Comparison of ENCODE assay signal across 9 cellular contexts in the genomic region with DNA sequence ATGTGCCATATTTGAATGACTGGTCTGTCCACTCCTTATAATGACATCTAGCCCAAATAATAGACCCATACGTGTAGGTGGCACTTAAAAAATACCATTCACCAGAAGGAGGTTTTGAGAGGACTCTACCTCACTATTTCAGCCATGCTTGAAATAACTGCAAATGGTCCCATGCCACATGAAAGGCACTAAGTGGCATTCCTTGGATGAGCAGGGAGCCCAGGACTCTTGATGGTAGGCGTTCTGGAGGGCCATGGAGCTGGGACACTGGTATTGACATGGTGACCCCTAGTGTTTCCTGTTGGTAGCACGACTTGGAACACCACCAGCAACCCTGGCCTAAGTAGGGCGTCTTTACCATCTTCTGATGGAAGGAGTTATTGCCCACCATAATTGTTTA.
A peak's percentile ranks its signal among the peaks of the same experiment; 100 is the strongest.
DNase-seq lines count a peak whose midpoint lies in the region; ATAC-seq and TF ChIP-seq lines count a peak whose summit lies in the region.
"Had no signal": no experiment of that assay in that cellular context is flagged by ENCODE, and none has a peak within 500 bp of the region (broad histone marks: within the 10 kb centered on the region; RNA-seq: fewer than 3 reads in every experiment).

No MANE protein-coding gene starts in this region.

- peak; percentile 61 to 65 for TF ChIP-seq CTCF in tibial artery (IDR thresholded peaks at IDR 0.05)

- intact Hi-C loops in left colon (cut with DNase I, micrococcal nuclease), result loop anchor here in 1 of 2 donors (5.0 to 10.0 kb wide), 2 partner anchors 362 to 694 kb away; no protein-coding TSS in a partner anchor
- intact Hi-C loops in tibial artery (cut with DNase I; ENCODE audit: low total_unique reads), result loop anchor here (10.0 kb wide), 1 partner anchor 692 kb away; no protein-coding TSS in a partner anchor

- H3K4me3 ChIP-seq in tibial artery, result no peak overlapping the region
- H3K4me3 ChIP-seq: skin epidermis had no signal

- DNase-seq in COR-L47 (lab: John Stamatoyannopoulos, UW) (peak; percentile 40), GM19238 (ENCODE audit: insufficient read length, low spot score) (peak; percentile 35), OCI-M1 (lab: John Stamatoyannopoulos, UW) (peak; percentile 43), cerebellum (ENCODE audit: low spot score) (peak; percentile 5), left colon (peak; percentile 66 to 70), tibial artery (peak; percentile 77 to 83)

- peaks cover 0 to 5% (median 0%) of the 10 kb centered on the region in 4 donors for H3K4me1 ChIP-seq in tibial artery

- no peaks in the 10 kb centered on the region for H3K9me3 ChIP-seq in tibial artery

- H3K27me3 ChIP-seq in tibial artery, result no peaks in the 10 kb centered on the region

- ATAC-seq in HG03469 (IDR thresholded peaks at IDR 0.05; ENCODE audit: unreplicated experiment) (peak; percentile 74), left colon (peak; percentile 86), GM19467 (IDR thresholded peaks at IDR 0.05; ENCODE audit: unreplicated experiment) (no peak)

- H3K36me3 ChIP-seq in tibial artery, result no peaks in the 10 kb centered on the region

- H3K27ac ChIP-seq in tibial artery, result no peak overlapping the region
- H3K27ac ChIP-seq: skin epidermis had no signal

Comparison
In these comparisons a context has a peak if more than half of its experiments do, and no peak if none do; other contexts are left out.
1. DNase-seq: peak in every context shown above with its lines; median percentile 80 in tibial artery; 68 in left colon; 43 in OCI-M1; 40 in COR-L47; 35 in GM19238; 5 in cerebellum.